Comparison of ENCODE assay signal across 33 cellular contexts in the genomic region with DNA sequence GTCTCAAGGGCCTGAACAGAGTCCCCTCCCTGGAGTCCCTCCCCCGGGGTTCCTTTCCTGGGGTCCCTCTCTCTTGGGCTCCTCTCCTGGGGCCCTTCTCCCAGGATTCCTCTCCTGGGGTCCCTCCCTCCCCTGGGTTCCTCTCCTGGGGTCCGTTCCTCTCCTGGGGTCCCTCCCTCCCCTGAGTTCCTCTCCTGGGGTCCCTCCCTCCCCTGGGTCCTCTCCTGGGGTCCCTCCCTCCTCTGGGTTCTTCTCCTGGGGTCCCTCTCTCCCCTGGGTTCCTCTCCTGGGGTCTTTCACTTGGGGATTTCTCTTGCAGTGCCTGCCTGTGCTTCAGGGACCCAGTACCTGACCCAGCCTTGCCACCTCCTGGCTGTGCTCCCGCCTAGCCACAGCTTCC.
"Had no signal": no experiment of that assay in that cellular context is flagged by ENCODE, and none has a peak within 500 bp of the region (broad histone marks: within the 10 kb centered on the region; RNA-seq: fewer than 3 reads in every experiment).

No MANE protein-coding gene starts in this region.

- H3K9me3 Mint-ChIP-seq: activated CD4-positive, alpha-beta memory T cell treated with anti-CD3 and anti-CD28 coated beads for 36 hours; activated CD4-positive, alpha-beta T cell treated with anti-CD3 and anti-CD28 coated beads, Interleukin-2, amount 10 ng/mL, durations not matched to agents 24 days and 14 days; activated naive CD4-positive, alpha-beta T cell treated with anti-CD3 and anti-CD28 coated beads for 36 hours; activated naive CD4-positive, alpha-beta T cell treated with anti-CD3 and anti-CD28 coated beads, Interleukin-2, amount 50 U/mL, for 24 hours; activated naive CD8-positive, alpha-beta T cell treated with anti-CD3 and anti-CD28 coated beads for 36 hours; activated naive CD8-positive, alpha-beta T cell treated with anti-CD3 and anti-CD28 coated beads, Interleukin-2, amount 50 U/mL, for 24 hours; activated T-helper 1 cell treated with anti-CD3 and anti-CD28 coated beads, Interleukin-12 subunit alpha, Interleukin-12 subunit beta, Interleukin-2, Interleukin-4 antibody, amounts not matched to agents 30 ng/mL and 10 ng/mL and 1 ng/mL, durations not matched to agents 14 hours and 24 hours and 36 hours; activated T-helper 2 cell treated with anti-CD3 and anti-CD28 coated beads, Interferon-gamma antibody, Interleukin-2, Interleukin-4, amounts not matched to agents 10 μg/mL and 5 μg/mL and 100 μg/mL, durations not matched to agents 14 hours and 24 hours and 36 hours; effector memory CD8-positive, alpha-beta T cell; T-cell; T-helper 1 cell treated with Interleukin-12 subunit alpha and Interleukin-12 subunit beta and Interleukin-4 antibody, amounts not matched to agents 30 μg/mL and 1 μg/mL, for 36 hours had no signal

- H3K4me3 Mint-ChIP-seq: activated CD4-positive, alpha-beta memory T cell treated with anti-CD3 and anti-CD28 coated beads for 36 hours; activated CD4-positive, alpha-beta T cell treated with anti-CD3 and anti-CD28 coated beads for 36 hours; activated CD4-positive, alpha-beta T cell treated with anti-CD3 and anti-CD28 coated beads, Interleukin-2, amount 10 ng/mL, durations not matched to agents 24 days and 14 days; activated CD8-positive, alpha-beta memory T cell treated with anti-CD3 and anti-CD28 coated beads, Interleukin-2, amount 10 ng/mL, durations not matched to agents 7 days and 5 days; activated CD8-positive, alpha-beta T cell treated with anti-CD3 and anti-CD28 coated beads, Interleukin-2, amount 10 ng/mL, durations not matched to agents 7 days and 5 days; activated naive CD4-positive, alpha-beta T cell treated with anti-CD3 and anti-CD28 coated beads for 36 hours; activated naive CD4-positive, alpha-beta T cell treated with anti-CD3 and anti-CD28 coated beads, Interleukin-2, amount 50 U/mL, for 24 hours; activated naive CD8-positive, alpha-beta T cell treated with anti-CD3 and anti-CD28 coated beads for 36 hours; activated naive CD8-positive, alpha-beta T cell treated with anti-CD3 and anti-CD28 coated beads, Interleukin-2, amount 50 U/mL, for 24 hours; activated T-helper 1 cell treated with anti-CD3 and anti-CD28 coated beads, Interleukin-12 subunit alpha, Interleukin-12 subunit beta, Interleukin-2, Interleukin-4 antibody, amounts not matched to agents 30 ng/mL and 10 ng/mL and 1 ng/mL, durations not matched to agents 14 hours and 24 hours and 36 hours; effector memory CD8-positive, alpha-beta T cell; T-cell; T-helper 1 cell treated with Interleukin-12 subunit alpha and Interleukin-12 subunit beta and Interleukin-4 antibody, amounts not matched to agents 30 μg/mL and 1 μg/mL, for 36 hours had no signal

- H3K4me1 ChIP-seq: adrenal gland, foreskin keratinocyte, gastrocnemius medialis had no signal

- H3K9me3 ChIP-seq: adrenal gland, body of pancreas, gastrocnemius medialis had no signal

- H3K4me3 ChIP-seq: adrenal gland, body of pancreas, esophagus muscularis mucosa, gastrocnemius medialis had no signal

- H3K36me3 ChIP-seq: adrenal gland, gastrocnemius medialis had no signal

- DNase-seq: activated CD4-positive, alpha-beta memory T cell treated with anti-CD3 and anti-CD28 coated beads for 36 hours; activated CD4-positive, alpha-beta T cell treated with anti-CD3 and anti-CD28 coated beads for 36 hours; activated CD4-positive, alpha-beta T cell treated with anti-CD3 and anti-CD28 coated beads, Interleukin-2, amount 10 ng/mL, durations not matched to agents 24 days and 14 days; activated CD4-positive, CD25-positive, alpha-beta regulatory T cell; activated CD4-positive, CD25-positive, alpha-beta regulatory T cell treated with anti-CD3 and anti-CD28 coated beads, Interleukin-2, amount 50 U/mL, for 72 hours; activated CD8-positive, alpha-beta memory T cell treated with anti-CD3 and anti-CD28 coated beads, Interleukin-2, amount 10 ng/mL, durations not matched to agents 7 days and 5 days; activated CD8-positive, alpha-beta memory T cell treated with anti-CD3 and anti-CD28 coated beads, Interleukin-2, amount 50 U/mL, for 4 hours; activated CD8-positive, alpha-beta T cell treated with anti-CD3 and anti-CD28 coated beads, Interleukin-2, amount 10 ng/mL, durations not matched to agents 7 days and 5 days; activated effector memory CD4-positive, alpha-beta T cell treated with anti-CD3 and anti-CD28 coated beads, Interleukin-2, amount 50 U/mL, for 16 hours; activated naive CD4-positive, alpha-beta T cell treated with anti-CD3 and anti-CD28 coated beads for 36 hours; activated naive CD8-positive, alpha-beta T cell treated with anti-CD3 and anti-CD28 coated beads for 36 hours; activated naive CD8-positive, alpha-beta T cell treated with anti-CD3 and anti-CD28 coated beads, Interleukin-2, amount 50 U/mL, for 24 hours; activated T-cell treated with anti-CD3 and anti-CD28 coated beads, Interleukin-2, amount 50 U/mL, for 1 hour; activated T-cell treated with anti-CD3 and anti-CD28 coated beads, Interleukin-2, amount 50 U/mL, for 48 hours; adrenal gland; aorta; body of pancreas; caudate nucleus; cortex of kidney; dermis blood vessel endothelial cell; effector CD4-positive, alpha-beta T cell; effector memory CD8-positive, alpha-beta T cell; erythroblast; foreskin keratinocyte; gastrocnemius medialis; glutamatergic neuron; T-cell; T1000 had no signal

- H3K36me3 Mint-ChIP-seq: activated CD8-positive, alpha-beta memory T cell treated with anti-CD3 and anti-CD28 coated beads, Interleukin-2, amount 10 ng/mL, durations not matched to agents 7 days and 5 days; activated naive CD8-positive, alpha-beta T cell treated with anti-CD3 and anti-CD28 coated beads for 36 hours had no signal

- H3K27me3 ChIP-seq: adrenal gland, body of pancreas, esophagus muscularis mucosa, foreskin keratinocyte, gastrocnemius medialis had no signal

- H3K27me3 Mint-ChIP-seq: activated CD4-positive, alpha-beta memory T cell treated with anti-CD3 and anti-CD28 coated beads for 36 hours; activated CD4-positive, alpha-beta T cell treated with anti-CD3 and anti-CD28 coated beads for 36 hours; activated CD4-positive, alpha-beta T cell treated with anti-CD3 and anti-CD28 coated beads, Interleukin-2, amount 10 ng/mL, durations not matched to agents 24 days and 14 days; activated CD8-positive, alpha-beta memory T cell treated with anti-CD3 and anti-CD28 coated beads, Interleukin-2, amount 10 ng/mL, durations not matched to agents 7 days and 5 days; activated naive CD4-positive, alpha-beta T cell treated with anti-CD3 and anti-CD28 coated beads, Interleukin-2, amount 50 U/mL, for 24 hours; activated naive CD8-positive, alpha-beta T cell treated with anti-CD3 and anti-CD28 coated beads for 36 hours; activated naive CD8-positive, alpha-beta T cell treated with anti-CD3 and anti-CD28 coated beads, Interleukin-2, amount 50 U/mL, for 24 hours; effector memory CD8-positive, alpha-beta T cell; T-cell had no signal

- H3K27ac Mint-ChIP-seq: activated CD4-positive, alpha-beta memory T cell treated with anti-CD3 and anti-CD28 coated beads for 36 hours; activated CD4-positive, alpha-beta T cell treated with anti-CD3 and anti-CD28 coated beads for 36 hours; activated CD4-positive, alpha-beta T cell treated with anti-CD3 and anti-CD28 coated beads, Interleukin-2, amount 10 ng/mL, durations not matched to agents 24 days and 14 days; activated CD8-positive, alpha-beta memory T cell treated with anti-CD3 and anti-CD28 coated beads, Interleukin-2, amount 10 ng/mL, durations not matched to agents 7 days and 5 days; activated CD8-positive, alpha-beta T cell treated with anti-CD3 and anti-CD28 coated beads, Interleukin-2, amount 10 ng/mL, durations not matched to agents 7 days and 5 days; activated naive CD4-positive, alpha-beta T cell treated with anti-CD3 and anti-CD28 coated beads for 36 hours; activated naive CD4-positive, alpha-beta T cell treated with anti-CD3 and anti-CD28 coated beads, Interleukin-2, amount 50 U/mL, for 24 hours; activated naive CD8-positive, alpha-beta T cell treated with anti-CD3 and anti-CD28 coated beads, Interleukin-2, amount 50 U/mL, for 24 hours; activated T-helper 1 cell treated with anti-CD3 and anti-CD28 coated beads, Interleukin-12 subunit alpha, Interleukin-12 subunit beta, Interleukin-2, Interleukin-4 antibody, amounts not matched to agents 30 ng/mL and 10 ng/mL and 1 ng/mL, durations not matched to agents 14 hours and 24 hours and 36 hours; activated T-helper 2 cell treated with anti-CD3 and anti-CD28 coated beads, Interferon-gamma antibody, Interleukin-2, Interleukin-4, amounts not matched to agents 10 μg/mL and 5 μg/mL and 100 μg/mL, durations not matched to agents 14 hours and 24 hours and 36 hours; T-cell; T-helper 1 cell treated with Interleukin-12 subunit alpha and Interleukin-12 subunit beta and Interleukin-4 antibody, amounts not matched to agents 30 μg/mL and 1 μg/mL, for 36 hours had no signal

- H3K4me1 Mint-ChIP-seq: activated CD4-positive, alpha-beta T cell treated with anti-CD3 and anti-CD28 coated beads for 36 hours; activated naive CD4-positive, alpha-beta T cell treated with anti-CD3 and anti-CD28 coated beads, Interleukin-2, amount 50 U/mL, for 24 hours had no signal

- H3K27ac ChIP-seq: adrenal gland, body of pancreas, esophagus muscularis mucosa, foreskin keratinocyte, gastrocnemius medialis had no signal

- ATAC-seq: activated CD4-positive, alpha-beta T cell treated with anti-CD3 and anti-CD28 coated beads for 36 hours; activated CD8-positive, alpha-beta memory T cell treated with anti-CD3 and anti-CD28 coated beads, Interleukin-2, amount 10 ng/mL, durations not matched to agents 7 days and 5 days; activated CD8-positive, alpha-beta T cell treated with anti-CD3 and anti-CD28 coated beads, Interleukin-2, amount 10 ng/mL, durations not matched to agents 7 days and 5 days; activated naive CD8-positive, alpha-beta T cell treated with anti-CD3 and anti-CD28 coated beads, Interleukin-2, amount 50 U/mL, for 24 hours; body of pancreas; effector memory CD8-positive, alpha-beta T cell; foreskin keratinocyte; gastrocnemius medialis; T-cell had no signal
